Comparison of ENCODE assay signal across 13 cellular contexts in genomic region chr6:14068133-14068532, GRCh38. TPM values are rescaled to one million over a fixed set of nuclear protein-coding genes. Genes with fewer than 3 reads are reported as not detected.
DNase-seq lines count a peak whose midpoint lies in the region; ATAC-seq and TF ChIP-seq lines count a peak whose summit lies in the region.
"Had no signal": no experiment of that assay in that cellular context is flagged by ENCODE, and none has a peak within 500 bp of the region (broad histone marks: within the 10 kb centered on the region; RNA-seq: fewer than 3 reads in every experiment).

No MANE protein-coding gene starts in this region.

- no peak overlapping the region for H3K4me3 ChIP-seq in brain microvascular endothelial cell (ENCODE audit: low read depth, low read length)
- H3K4me3 ChIP-seq: hepatocyte, right atrium auricular region, upper lobe of left lung had no signal

- peak overlapping the region; percentile 16 for H3K27ac ChIP-seq in brain microvascular endothelial cell
- H3K27ac ChIP-seq: hepatocyte, right atrium auricular region, upper lobe of left lung had no signal

- POLR2A ChIA-PET in activated CD4-positive, alpha-beta memory T cell treated with anti-CD3 and anti-CD28 coated beads for 36 hours (lab: Charles Lee) = no interaction called here

- no peaks in the 10 kb centered on the region for H3K4me1 Mint-ChIP-seq in Calu3 (ENCODE audit: low read depth, unreplicated experiment)
- peaks cover 13% of the 10 kb centered on the region for H3K4me1 Mint-ChIP-seq in activated naive CD8-positive, alpha-beta T cell treated with anti-CD3 and anti-CD28 coated beads for 36 hours
- H3K4me1 Mint-ChIP-seq in activated CD4-positive, alpha-beta memory T cell treated with anti-CD3 and anti-CD28 coated beads for 36 hours (ENCODE audit: low read depth) = peaks cover 16% of the 10 kb centered on the region

- no peaks in the 10 kb centered on the region for H3K36me3 ChIP-seq in brain microvascular endothelial cell (replicated peaks)
- H3K36me3 ChIP-seq: right atrium auricular region, upper lobe of left lung had no signal

- DNase-seq in Calu3 (peak; percentile 21), MV-4-11 (lab: John Stamatoyannopoulos, UW) (peak; percentile 61), brain microvascular endothelial cell (peak; percentile 87), myocyte (ENCODE audit: low read depth) (peak; percentile 28), D341Med (ENCODE audit: low spot score) (no peak)
- no peak for DNase-seq in activated naive CD8-positive, alpha-beta T cell treated with anti-CD3 and anti-CD28 coated beads for 36 hours
- no peak for DNase-seq in activated CD4-positive, alpha-beta memory T cell treated with anti-CD3 and anti-CD28 coated beads for 36 hours
- DNase-seq: cerebellar nuclear complex, NCI-H1417 had no signal

- no peak for ATAC-seq in HG02571 (IDR thresholded peaks at IDR 0.05; ENCODE audit: unreplicated experiment)

- CTCF ChIA-PET in Calu3 (lab: Charles Lee) = interaction anchor here (0.6 to 3.0 kb wide), 7 partner anchors 17 to 164 kb away, joined by 3 to 27 read pairs (median 4); no protein-coding TSS in a partner anchor
- CTCF ChIA-PET in activated CD4-positive, alpha-beta memory T cell treated with anti-CD3 and anti-CD28 coated beads for 36 hours (lab: Charles Lee) = interaction anchor here (0.5 to 6.9 kb wide), 10 partner anchors 11 to 274 kb away, joined by 3 to 143 read pairs (median 14); partner anchors contain the start of gene RNF182

- no peak overlapping the region for H3K4me3 Mint-ChIP-seq in Calu3 (ENCODE audit: low read depth, unreplicated experiment)
- H3K4me3 Mint-ChIP-seq in activated naive CD8-positive, alpha-beta T cell treated with anti-CD3 and anti-CD28 coated beads for 36 hours = no peak overlapping the region
- H3K4me3 Mint-ChIP-seq in activated CD4-positive, alpha-beta memory T cell treated with anti-CD3 and anti-CD28 coated beads for 36 hours = no peak overlapping the region

- H3K27me3 Mint-ChIP-seq in Calu3 (ENCODE audit: unreplicated experiment) = no peaks in the 10 kb centered on the region
- H3K27me3 Mint-ChIP-seq in activated naive CD8-positive, alpha-beta T cell treated with anti-CD3 and anti-CD28 coated beads for 36 hours = no peaks in the 10 kb centered on the region
- H3K27me3 Mint-ChIP-seq in activated CD4-positive, alpha-beta memory T cell treated with anti-CD3 and anti-CD28 coated beads for 36 hours = peaks cover 1% of the 10 kb centered on the region

- H3K27me3 ChIP-seq in brain microvascular endothelial cell (replicated peaks) = no peaks in the 10 kb centered on the region
- H3K27me3 ChIP-seq: hepatocyte, right atrium auricular region, upper lobe of left lung had no signal

- in situ Hi-C loops in brain microvascular endothelial cell (cut with HindIII; ENCODE audit: low pct_ligation_motif_present, low sequenced_read_pairs) = loop anchor here (25.0 kb wide), 1 partner anchor 156 kb away; the partner anchor contains the start of gene RNF182

- no peak overlapping the region for H3K27ac Mint-ChIP-seq in Calu3 (ENCODE audit: unreplicated experiment)
- no peak overlapping the region for H3K27ac Mint-ChIP-seq in activated naive CD8-positive, alpha-beta T cell treated with anti-CD3 and anti-CD28 coated beads for 36 hours
- H3K27ac Mint-ChIP-seq in activated CD4-positive, alpha-beta memory T cell treated with anti-CD3 and anti-CD28 coated beads for 36 hours = no peak overlapping the region

- TF ChIP-seq CTCF in Calu3 (IDR thresholded peaks at IDR 0.05; ENCODE audit: unreplicated experiment) (no peak), brain microvascular endothelial cell (IDR thresholded peaks at IDR 0.05; ENCODE audit: low read depth, low read length, missing control alignments) (no peak)

- intact Hi-C loops in Calu3 (cut with micrococcal nuclease; ENCODE audit: unreplicated experiment) = loop anchor here (1.0 kb wide), 1 partner anchor 273 kb away; no protein-coding TSS in a partner anchor
- intact Hi-C loops in activated CD4-positive, alpha-beta memory T cell treated with anti-CD3 and anti-CD28 coated beads for 36 hours (cut with micrococcal nuclease) = loop anchor here (10.0 kb wide), 1 partner anchor 733 kb away; no protein-coding TSS in a partner anchor

- no peaks in the 10 kb centered on the region for H3K9me3 Mint-ChIP-seq in Calu3 (ENCODE audit: low read depth, unreplicated experiment)
- no peaks in the 10 kb centered on the region for H3K9me3 Mint-ChIP-seq in activated naive CD8-positive, alpha-beta T cell treated with anti-CD3 and anti-CD28 coated beads for 36 hours
- no peaks in the 10 kb centered on the region for H3K9me3 Mint-ChIP-seq in activated CD4-positive, alpha-beta memory T cell treated with anti-CD3 and anti-CD28 coated beads for 36 hours

- BruUV-seq in Calu3 (replicated peaks; lab: Mats Ljungman, UMichigan) = no TSS peak

- H3K36me3 Mint-ChIP-seq in Calu3 (ENCODE audit: insufficient read depth, unreplicated experiment) = no peaks in the 10 kb centered on the region
- no peaks in the 10 kb centered on the region for H3K36me3 Mint-ChIP-seq in activated naive CD8-positive, alpha-beta T cell treated with anti-CD3 and anti-CD28 coated beads for 36 hours
- H3K36me3 Mint-ChIP-seq in activated CD4-positive, alpha-beta memory T cell treated with anti-CD3 and anti-CD28 coated beads for 36 hours = no peaks in the 10 kb centered on the region

RNA-seq across cellular contexts. Expression of gene CD83, which starts 49.4 kb away (rescaled TPM):
- 5.1 and 6.5 TPM in 2 replicates for total RNA-seq in Calu3 (2022)
- total RNA-seq in myocyte = 0.16 and 0.37 TPM in 2 replicates
- 0.29 TPM for polyA plus RNA-seq in myocyte (2012)
- 10 to 100 TPM; 45.0 to 46.9 TPM for total RNA-seq in activated naive CD8-positive, alpha-beta T cell treated with anti-CD3 and anti-CD28 coated beads for 36 hours
- total RNA-seq in activated CD4-positive, alpha-beta memory T cell treated with anti-CD3 and anti-CD28 coated beads for 36 hours = 10 to 100 TPM; 21.8 to 23.0 TPM

Comparison
In these comparisons a context has a peak if more than half of its experiments do, and no peak if none do; other contexts are left out.
1. DNase-seq: peak in Calu3 (single experiment), MV-4-11 (single experiment), brain microvascular endothelial cell (single experiment) and myocyte (single experiment); none in activated naive CD8-positive, alpha-beta T cell treated with anti-CD3 and anti-CD28 coated beads for 36 hours (single experiment), D341Med (single experiment) and activated CD4-positive, alpha-beta memory T cell treated with anti-CD3 and anti-CD28 coated beads for 36 hours (single experiment).